Comparison of ENCODE assay signal across 8 cellular contexts in genomic region chr20:5126512-5127203, GRCh38. TPM values are rescaled to one million over a fixed set of nuclear protein-coding genes. Genes with fewer than 3 reads are reported as not detected.
DNase-seq lines count a peak whose midpoint lies in the region; ATAC-seq and TF ChIP-seq lines count a peak whose summit lies in the region.

TSS of gene CDS2 (plus strand) at chr20:5127008. CDS start at chr20:5127093, 85 bp downstream.

- ATAC-seq in GM21360 (IDR thresholded peaks at IDR 0.05; ENCODE audit: unreplicated experiment), result peak; percentile 87

- peaks cover 13% of the 10 kb centered on the region for H3K4me1 Mint-ChIP-seq in Caco-2 (ENCODE audit: low read depth, unreplicated experiment)

- peak within 1 kb of the TSS; percentile 95 for H3K27ac ChIP-seq in effector memory CD4-positive, alpha-beta T cell (ENCODE audit: insufficient read depth, low read length, poor library complexity, severe bottlenecking)

- peak within 1 kb of the TSS; percentile 74 for H3K27ac Mint-ChIP-seq in Caco-2 (ENCODE audit: unreplicated experiment)

- no peaks in the 10 kb centered on the region for H3K27me3 ChIP-seq in Caco-2 (replicated peaks; ENCODE audit: control insufficient read depth, insufficient read depth, low read length)
- H3K27me3 ChIP-seq in effector memory CD4-positive, alpha-beta T cell (replicated peaks; ENCODE audit: control insufficient read depth, insufficient read depth, low read length, poor library complexity, severe bottlenecking), result no peaks in the 10 kb centered on the region

- no TSS peak for BruUV-seq in Caco-2 (replicated peaks; lab: Mats Ljungman, UMichigan)

- no peaks in the 10 kb centered on the region for H3K27me3 Mint-ChIP-seq in Caco-2 (ENCODE audit: insufficient read depth, unreplicated experiment)

- POLR2A ChIA-PET in Caco-2 (lab: Charles Lee), result interaction anchor here (0.6 to 2.1 kb wide), 4 partner anchors 40 to 388 kb away, joined by 3 to 25 read pairs (median 6); no protein-coding TSS in a partner anchor
- POLR2A ChIA-PET in activated CD8-positive, alpha-beta memory T cell treated with anti-CD3 and anti-CD28 coated beads for 36 hours (lab: Charles Lee), result interaction anchor here (0.6 to 2.1 kb wide), 10 partner anchors 10 to 1359 kb away, joined by 3 to 21 read pairs (median 4); partner anchors contain the start of gene ADISSP

- H3K9me3 Mint-ChIP-seq in Caco-2 (ENCODE audit: unreplicated experiment), result no peaks in the 10 kb centered on the region

- CTCF ChIA-PET in Caco-2 (lab: Charles Lee), result interaction anchor here (0.6 to 2.1 kb wide), 37 partner anchors 10 to 1794 kb away, joined by 3 to 246 read pairs (median 5); no protein-coding TSS in a partner anchor
- CTCF ChIA-PET in activated CD8-positive, alpha-beta memory T cell treated with anti-CD3 and anti-CD28 coated beads for 36 hours (lab: Charles Lee), result interaction anchor here (0.8 to 3.2 kb wide), 17 partner anchors 9 to 96 kb away, joined by 3 to 20 read pairs (median 5); no protein-coding TSS in a partner anchor

- H3K36me3 Mint-ChIP-seq in Caco-2 (ENCODE audit: insufficient read depth, unreplicated experiment), result peaks cover 32% of the 10 kb centered on the region

- peak; percentile 49 to 74 for TF ChIP-seq CTCF in Caco-2 (IDR thresholded peaks at IDR 0.05; ENCODE audit: insufficient read depth in 1 of 2, low read depth in 1 of 2, low read length in 1 of 2, severe bottlenecking in 1 of 2, unreplicated experiment in 1 of 2)

- no peaks in the 10 kb centered on the region for H3K36me3 ChIP-seq in Caco-2 (ENCODE audit: control insufficient read depth, insufficient read depth, low read length)
- no peaks in the 10 kb centered on the region for H3K36me3 ChIP-seq in effector memory CD4-positive, alpha-beta T cell (ENCODE audit: control insufficient read depth, insufficient read depth, low read length)

- DNase-seq in Caco-2 (peak; percentile 100), HT1080 (ENCODE audit: low read depth) (peak; percentile 97), NOMO-1 (lab: John Stamatoyannopoulos, UW; ENCODE audit: unreplicated experiment in 2 of 2) (peak; percentile 98 to 100), lung microvascular endothelial cell (ENCODE audit: low read depth in 2 of 2) (peak; percentile 99)
- DNase-seq in effector memory CD4-positive, alpha-beta T cell, result peak; percentile 100
- peak; percentile 100 for DNase-seq in stimulated activated CD4-positive, alpha-beta T cell treated with anti-CD3 and anti-CD28 coated beads, TNF-alpha, amount 100 ng/mL, for 48 hours (ENCODE audit: low read depth in 3 of 3)

- no peaks in the 10 kb centered on the region for H3K9me3 ChIP-seq in Caco-2
- H3K9me3 ChIP-seq in effector memory CD4-positive, alpha-beta T cell (ENCODE audit: control insufficient read depth, low read length), result no peaks in the 10 kb centered on the region

- H3K4me3 Mint-ChIP-seq in Caco-2 (ENCODE audit: unreplicated experiment), result peak within 1 kb of the TSS; percentile 86

- H3K4me3 ChIP-seq in Caco-2 (ENCODE audit: low read depth, low read length), result peak within 1 kb of the TSS; percentile 95
- H3K4me3 ChIP-seq in effector memory CD4-positive, alpha-beta T cell (ENCODE audit: insufficient read depth, low read depth, low read length, poor library complexity, severe bottlenecking), result peak within 1 kb of the TSS; percentile 82

- intact Hi-C loops in Caco-2 (cut with micrococcal nuclease; ENCODE audit: unreplicated experiment), result loop anchor here (1.0 to 10.0 kb wide), 4 partner anchors 24 to 318 kb away; no protein-coding TSS in a partner anchor

- H3K4me1 ChIP-seq in Caco-2, result peaks cover 7% of the 10 kb centered on the region
- peaks cover 14% of the 10 kb centered on the region for H3K4me1 ChIP-seq in effector memory CD4-positive, alpha-beta T cell (ENCODE audit: control insufficient read depth, insufficient read depth, low read length, poor library complexity, severe bottlenecking)

RNA-seq across cellular contexts. Expression of gene CDS2, which starts in this region (rescaled TPM):
- total RNA-seq in Caco-2 (2022) (46.7 and 53.8 TPM in 2 replicates), lung microvascular endothelial cell (42.1 and 64.3 TPM in 2 replicates)
- 14.4 and 23.4 TPM in 2 replicates for total RNA-seq in HT1080 (2014; rRNA removed; shearing (Covaris generic))
- 20.8 and 28.3 TPM in 2 replicates for polyA plus RNA-seq in HT1080 (2015; cell fraction: cytosol; rRNA removed)
- polyA plus RNA-seq in HT1080 (2015; cell fraction: nucleus; rRNA removed), result 20.4 and 24.5 TPM in 2 replicates
- 10 to 100 TPM; 49.4 to 51.7 TPM for total RNA-seq in activated CD8-positive, alpha-beta memory T cell treated with anti-CD3 and anti-CD28 coated beads for 36 hours

Comparison
In these comparisons a context has a peak if more than half of its experiments do, and no peak if none do; other contexts are left out.
1. Peak in every context shown above with its lines: DNase-seq, ATAC-seq, H3K4me3 ChIP-seq and H3K27ac ChIP-seq.